Comparison of ENCODE assay signal across 1 cellular context in genomic region chr12:121209629-121210572, GRCh38.
A peak's percentile ranks its signal among the peaks of the same experiment; 100 is the strongest.
TF ChIP-seq lines count a peak whose summit lies in the region.

A gene with protein sequence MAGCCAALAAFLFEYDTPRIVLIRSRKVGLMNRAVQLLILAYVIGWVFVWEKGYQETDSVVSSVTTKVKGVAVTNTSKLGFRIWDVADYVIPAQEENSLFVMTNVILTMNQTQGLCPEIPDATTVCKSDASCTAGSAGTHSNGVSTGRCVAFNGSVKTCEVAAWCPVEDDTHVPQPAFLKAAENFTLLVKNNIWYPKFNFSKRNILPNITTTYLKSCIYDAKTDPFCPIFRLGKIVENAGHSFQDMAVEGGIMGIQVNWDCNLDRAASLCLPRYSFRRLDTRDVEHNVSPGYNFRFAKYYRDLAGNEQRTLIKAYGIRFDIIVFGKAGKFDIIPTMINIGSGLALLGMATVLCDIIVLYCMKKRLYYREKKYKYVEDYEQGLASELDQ (plus strand): TSS chr12:121210129. CDS start chr12:121210165, 36 bp downstream.

TF ChIP-seq in HEK293, 187 proteins besides CTCF, POLR2A, EP300 and RAD21 (continued from another document):
- TF ChIP-seq, protein P1, sequence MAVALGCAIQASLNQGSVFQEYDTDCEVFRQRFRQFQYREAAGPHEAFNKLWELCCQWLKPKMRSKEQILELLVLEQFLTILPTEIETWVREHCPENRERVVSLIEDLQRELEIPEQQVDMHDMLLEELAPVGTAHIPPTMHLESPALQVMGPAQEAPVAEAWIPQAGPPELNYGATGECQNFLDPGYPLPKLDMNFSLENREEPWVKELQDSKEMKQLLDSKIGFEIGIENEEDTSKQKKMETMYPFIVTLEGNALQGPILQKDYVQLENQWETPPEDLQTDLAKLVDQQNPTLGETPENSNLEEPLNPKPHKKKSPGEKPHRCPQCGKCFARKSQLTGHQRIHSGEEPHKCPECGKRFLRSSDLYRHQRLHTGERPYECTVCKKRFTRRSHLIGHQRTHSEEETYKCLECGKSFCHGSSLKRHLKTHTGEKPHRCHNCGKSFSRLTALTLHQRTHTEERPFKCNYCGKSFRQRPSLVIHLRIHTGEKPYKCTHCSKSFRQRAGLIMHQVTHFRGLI (tag by site-specific recombination; IDR thresholded peaks at IDR 0.05): peak; percentile 52; the same call in 1 of the 2 replicates
- TF ChIP-seq, protein P2, sequence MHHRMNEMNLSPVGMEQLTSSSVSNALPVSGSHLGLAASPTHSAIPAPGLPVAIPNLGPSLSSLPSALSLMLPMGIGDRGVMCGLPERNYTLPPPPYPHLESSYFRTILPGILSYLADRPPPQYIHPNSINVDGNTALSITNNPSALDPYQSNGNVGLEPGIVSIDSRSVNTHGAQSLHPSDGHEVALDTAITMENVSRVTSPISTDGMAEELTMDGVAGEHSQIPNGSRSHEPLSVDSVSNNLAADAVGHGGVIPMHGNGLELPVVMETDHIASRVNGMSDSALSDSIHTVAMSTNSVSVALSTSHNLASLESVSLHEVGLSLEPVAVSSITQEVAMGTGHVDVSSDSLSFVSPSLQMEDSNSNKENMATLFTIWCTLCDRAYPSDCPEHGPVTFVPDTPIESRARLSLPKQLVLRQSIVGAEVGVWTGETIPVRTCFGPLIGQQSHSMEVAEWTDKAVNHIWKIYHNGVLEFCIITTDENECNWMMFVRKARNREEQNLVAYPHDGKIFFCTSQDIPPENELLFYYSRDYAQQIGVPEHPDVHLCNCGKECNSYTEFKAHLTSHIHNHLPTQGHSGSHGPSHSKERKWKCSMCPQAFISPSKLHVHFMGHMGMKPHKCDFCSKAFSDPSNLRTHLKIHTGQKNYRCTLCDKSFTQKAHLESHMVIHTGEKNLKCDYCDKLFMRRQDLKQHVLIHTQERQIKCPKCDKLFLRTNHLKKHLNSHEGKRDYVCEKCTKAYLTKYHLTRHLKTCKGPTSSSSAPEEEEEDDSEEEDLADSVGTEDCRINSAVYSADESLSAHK (tag by site-specific recombination; IDR thresholded peaks at IDR 0.05): no peak
- TF ChIP-seq BCL11A (tag by site-specific recombination; IDR thresholded peaks at IDR 0.05; ENCODE audit: low read depth) (0 out of 2 replicates have a peak, but pooled peaks have one; percentile 29), SP2 (tag by site-specific recombination; IDR thresholded peaks at IDR 0.05) (peak; percentile 38; the same call in 1 of the 2 replicates), KLF7 (tag by site-specific recombination; IDR thresholded peaks at IDR 0.05; ENCODE audit: borderline replicate concordance) (no peak), ZNF600 (tag by site-specific recombination; IDR thresholded peaks at IDR 0.05) (no peak), ZNF510 (tag by site-specific recombination; IDR thresholded peaks at IDR 0.05; ENCODE audit: insufficient replicate concordance) (no peak), ZNF140 (tag by site-specific recombination; IDR thresholded peaks at IDR 0.05) (no peak), ZNF626 (tag by site-specific recombination; IDR thresholded peaks at IDR 0.05) (no peak), SCRT1 (tag by site-specific recombination; IDR thresholded peaks at IDR 0.05; ENCODE audit: borderline replicate concordance) (no peak), ZBTB7A (tag by site-specific recombination; IDR thresholded peaks at IDR 0.05; ENCODE audit: low read depth) (no peak; the same call in 1 of the 2 replicates), ZFP69B (tag by site-specific recombination; IDR thresholded peaks at IDR 0.05) (peak; percentile 74; the same call in 1 of the 2 replicates), GLIS1 (tag by site-specific recombination; IDR thresholded peaks at IDR 0.05) (peak; percentile 90), ZNF629 (tag by site-specific recombination; IDR thresholded peaks at IDR 0.05) (peak; percentile 24; the same call in 1 of the 2 replicates), ZNF175 (tag by site-specific recombination; IDR thresholded peaks at IDR 0.05) (no peak), PRDM1 (tag by site-specific recombination; IDR thresholded peaks at IDR 0.05) (no peak), EGR2 (tag by site-specific recombination; IDR thresholded peaks at IDR 0.05; ENCODE audit: low read depth) (peak; percentile 62; the same call in 1 of the 2 replicates), SETDB1 (IDR thresholded peaks at IDR 0.05; ENCODE audit: insufficient read length, low read length) (no peak), ZNF707 (tag by site-specific recombination; IDR thresholded peaks at IDR 0.05) (no peak), ZNF548 (tag by site-specific recombination; IDR thresholded peaks at IDR 0.05) (no peak), ZNF214 (tag by site-specific recombination; IDR thresholded peaks at IDR 0.05; ENCODE audit: borderline replicate concordance) (no peak), ZNF654 (tag by site-specific recombination; IDR thresholded peaks at IDR 0.05; ENCODE audit: low read depth) (no peak), SP7 (tag by site-specific recombination; IDR thresholded peaks at IDR 0.05) (no peak), ZNF423 (tag by site-specific recombination; IDR thresholded peaks at IDR 0.05) (peak; percentile 95), ZNF777 (tag by site-specific recombination; IDR thresholded peaks at IDR 0.05; ENCODE audit: borderline replicate concordance) (peak; percentile 22; the same call in 1 of the 2 replicates), ZNF660 (tag by site-specific recombination; IDR thresholded peaks at IDR 0.05) (no peak; the same call in none of the 2 replicates), ZNF132 (tag by site-specific recombination; IDR thresholded peaks at IDR 0.05; ENCODE audit: borderline replicate concordance) (no peak), ZNF544 (tag by site-specific recombination; IDR thresholded peaks at IDR 0.05) (no peak), SALL2 (tag by site-specific recombination; IDR thresholded peaks at IDR 0.05; ENCODE audit: borderline replicate concordance) (no peak), ZFP41 (tag by site-specific recombination; IDR thresholded peaks at IDR 0.05; ENCODE audit: borderline replicate concordance) (no peak), ZNF341 (tag by site-specific recombination; IDR thresholded peaks at IDR 0.05; ENCODE audit: low read depth) (peak; percentile 8; the same call in 1 of the 2 replicates)
- TF ChIP-seq, protein P3, sequence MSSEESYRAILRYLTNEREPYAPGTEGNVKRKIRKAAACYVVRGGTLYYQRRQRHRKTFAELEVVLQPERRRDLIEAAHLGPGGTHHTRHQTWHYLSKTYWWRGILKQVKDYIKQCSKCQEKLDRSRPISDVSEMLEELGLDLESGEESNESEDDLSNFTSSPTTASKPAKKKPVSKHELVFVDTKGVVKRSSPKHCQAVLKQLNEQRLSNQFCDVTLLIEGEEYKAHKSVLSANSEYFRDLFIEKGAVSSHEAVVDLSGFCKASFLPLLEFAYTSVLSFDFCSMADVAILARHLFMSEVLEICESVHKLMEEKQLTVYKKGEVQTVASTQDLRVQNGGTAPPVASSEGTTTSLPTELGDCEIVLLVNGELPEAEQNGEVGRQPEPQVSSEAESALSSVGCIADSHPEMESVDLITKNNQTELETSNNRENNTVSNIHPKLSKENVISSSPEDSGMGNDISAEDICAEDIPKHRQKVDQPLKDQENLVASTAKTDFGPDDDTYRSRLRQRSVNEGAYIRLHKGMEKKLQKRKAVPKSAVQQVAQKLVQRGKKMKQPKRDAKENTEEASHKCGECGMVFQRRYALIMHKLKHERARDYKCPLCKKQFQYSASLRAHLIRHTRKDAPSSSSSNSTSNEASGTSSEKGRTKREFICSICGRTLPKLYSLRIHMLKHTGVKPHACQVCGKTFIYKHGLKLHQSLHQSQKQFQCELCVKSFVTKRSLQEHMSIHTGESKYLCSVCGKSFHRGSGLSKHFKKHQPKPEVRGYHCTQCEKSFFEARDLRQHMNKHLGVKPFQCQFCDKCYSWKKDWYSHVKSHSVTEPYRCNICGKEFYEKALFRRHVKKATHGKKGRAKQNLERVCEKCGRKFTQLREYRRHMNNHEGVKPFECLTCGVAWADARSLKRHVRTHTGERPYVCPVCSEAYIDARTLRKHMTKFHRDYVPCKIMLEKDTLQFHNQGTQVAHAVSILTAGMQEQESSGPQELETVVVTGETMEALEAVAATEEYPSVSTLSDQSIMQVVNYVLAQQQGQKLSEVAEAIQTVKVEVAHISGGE (tag by site-specific recombination; conservative IDR thresholded peaks at IDR 0.05; ENCODE audit: low read depth): peak; percentile 37; the same call in 1 of the 2 replicates
- TF ChIP-seq, protein P4, sequence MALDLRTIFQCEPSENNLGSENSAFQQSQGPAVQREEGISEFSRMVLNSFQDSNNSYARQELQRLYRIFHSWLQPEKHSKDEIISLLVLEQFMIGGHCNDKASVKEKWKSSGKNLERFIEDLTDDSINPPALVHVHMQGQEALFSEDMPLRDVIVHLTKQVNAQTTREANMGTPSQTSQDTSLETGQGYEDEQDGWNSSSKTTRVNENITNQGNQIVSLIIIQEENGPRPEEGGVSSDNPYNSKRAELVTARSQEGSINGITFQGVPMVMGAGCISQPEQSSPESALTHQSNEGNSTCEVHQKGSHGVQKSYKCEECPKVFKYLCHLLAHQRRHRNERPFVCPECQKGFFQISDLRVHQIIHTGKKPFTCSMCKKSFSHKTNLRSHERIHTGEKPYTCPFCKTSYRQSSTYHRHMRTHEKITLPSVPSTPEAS (tag by site-specific recombination; IDR thresholded peaks at IDR 0.05): no peak
- TF ChIP-seq, protein P5, sequence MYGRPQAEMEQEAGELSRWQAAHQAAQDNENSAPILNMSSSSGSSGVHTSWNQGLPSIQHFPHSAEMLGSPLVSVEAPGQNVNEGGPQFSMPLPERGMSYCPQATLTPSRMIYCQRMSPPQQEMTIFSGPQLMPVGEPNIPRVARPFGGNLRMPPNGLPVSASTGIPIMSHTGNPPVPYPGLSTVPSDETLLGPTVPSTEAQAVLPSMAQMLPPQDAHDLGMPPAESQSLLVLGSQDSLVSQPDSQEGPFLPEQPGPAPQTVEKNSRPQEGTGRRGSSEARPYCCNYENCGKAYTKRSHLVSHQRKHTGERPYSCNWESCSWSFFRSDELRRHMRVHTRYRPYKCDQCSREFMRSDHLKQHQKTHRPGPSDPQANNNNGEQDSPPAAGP (tag by site-specific recombination; IDR thresholded peaks at IDR 0.05): peak; percentile 84; the same call in 1 of the 2 replicates
- TF ChIP-seq, protein P6, sequence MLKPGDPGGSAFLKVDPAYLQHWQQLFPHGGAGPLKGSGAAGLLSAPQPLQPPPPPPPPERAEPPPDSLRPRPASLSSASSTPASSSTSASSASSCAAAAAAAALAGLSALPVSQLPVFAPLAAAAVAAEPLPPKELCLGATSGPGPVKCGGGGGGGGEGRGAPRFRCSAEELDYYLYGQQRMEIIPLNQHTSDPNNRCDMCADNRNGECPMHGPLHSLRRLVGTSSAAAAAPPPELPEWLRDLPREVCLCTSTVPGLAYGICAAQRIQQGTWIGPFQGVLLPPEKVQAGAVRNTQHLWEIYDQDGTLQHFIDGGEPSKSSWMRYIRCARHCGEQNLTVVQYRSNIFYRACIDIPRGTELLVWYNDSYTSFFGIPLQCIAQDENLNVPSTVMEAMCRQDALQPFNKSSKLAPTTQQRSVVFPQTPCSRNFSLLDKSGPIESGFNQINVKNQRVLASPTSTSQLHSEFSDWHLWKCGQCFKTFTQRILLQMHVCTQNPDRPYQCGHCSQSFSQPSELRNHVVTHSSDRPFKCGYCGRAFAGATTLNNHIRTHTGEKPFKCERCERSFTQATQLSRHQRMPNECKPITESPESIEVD (tag by site-specific recombination; IDR thresholded peaks at IDR 0.05): no peak
- TF ChIP-seq, protein P7, sequence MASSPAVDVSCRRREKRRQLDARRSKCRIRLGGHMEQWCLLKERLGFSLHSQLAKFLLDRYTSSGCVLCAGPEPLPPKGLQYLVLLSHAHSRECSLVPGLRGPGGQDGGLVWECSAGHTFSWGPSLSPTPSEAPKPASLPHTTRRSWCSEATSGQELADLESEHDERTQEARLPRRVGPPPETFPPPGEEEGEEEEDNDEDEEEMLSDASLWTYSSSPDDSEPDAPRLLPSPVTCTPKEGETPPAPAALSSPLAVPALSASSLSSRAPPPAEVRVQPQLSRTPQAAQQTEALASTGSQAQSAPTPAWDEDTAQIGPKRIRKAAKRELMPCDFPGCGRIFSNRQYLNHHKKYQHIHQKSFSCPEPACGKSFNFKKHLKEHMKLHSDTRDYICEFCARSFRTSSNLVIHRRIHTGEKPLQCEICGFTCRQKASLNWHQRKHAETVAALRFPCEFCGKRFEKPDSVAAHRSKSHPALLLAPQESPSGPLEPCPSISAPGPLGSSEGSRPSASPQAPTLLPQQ (tag by site-specific recombination; IDR thresholded peaks at IDR 0.05): peak; percentile 90
- TF ChIP-seq, protein P8, sequence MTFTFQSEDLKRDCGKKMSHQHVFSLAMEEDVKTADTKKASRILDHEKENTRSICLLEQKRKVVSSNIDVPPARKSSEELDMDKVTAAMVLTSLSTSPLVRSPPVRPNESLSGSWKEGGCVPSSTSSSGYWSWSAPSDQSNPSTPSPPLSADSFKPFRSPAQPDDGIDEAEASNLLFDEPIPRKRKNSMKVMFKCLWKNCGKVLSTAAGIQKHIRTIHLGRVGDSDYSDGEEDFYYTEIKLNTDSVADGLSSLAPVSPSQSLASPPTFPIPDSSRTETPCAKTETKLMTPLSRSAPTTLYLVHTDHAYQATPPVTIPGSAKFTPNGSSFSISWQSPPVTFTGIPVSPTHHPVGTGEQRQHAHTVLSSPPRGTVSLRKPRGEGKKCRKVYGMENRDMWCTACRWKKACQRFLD (tag by site-specific recombination; IDR thresholded peaks at IDR 0.05): no peak
